16 cellular contexts compared by ENCODE assay signal in the genomic region with DNA sequence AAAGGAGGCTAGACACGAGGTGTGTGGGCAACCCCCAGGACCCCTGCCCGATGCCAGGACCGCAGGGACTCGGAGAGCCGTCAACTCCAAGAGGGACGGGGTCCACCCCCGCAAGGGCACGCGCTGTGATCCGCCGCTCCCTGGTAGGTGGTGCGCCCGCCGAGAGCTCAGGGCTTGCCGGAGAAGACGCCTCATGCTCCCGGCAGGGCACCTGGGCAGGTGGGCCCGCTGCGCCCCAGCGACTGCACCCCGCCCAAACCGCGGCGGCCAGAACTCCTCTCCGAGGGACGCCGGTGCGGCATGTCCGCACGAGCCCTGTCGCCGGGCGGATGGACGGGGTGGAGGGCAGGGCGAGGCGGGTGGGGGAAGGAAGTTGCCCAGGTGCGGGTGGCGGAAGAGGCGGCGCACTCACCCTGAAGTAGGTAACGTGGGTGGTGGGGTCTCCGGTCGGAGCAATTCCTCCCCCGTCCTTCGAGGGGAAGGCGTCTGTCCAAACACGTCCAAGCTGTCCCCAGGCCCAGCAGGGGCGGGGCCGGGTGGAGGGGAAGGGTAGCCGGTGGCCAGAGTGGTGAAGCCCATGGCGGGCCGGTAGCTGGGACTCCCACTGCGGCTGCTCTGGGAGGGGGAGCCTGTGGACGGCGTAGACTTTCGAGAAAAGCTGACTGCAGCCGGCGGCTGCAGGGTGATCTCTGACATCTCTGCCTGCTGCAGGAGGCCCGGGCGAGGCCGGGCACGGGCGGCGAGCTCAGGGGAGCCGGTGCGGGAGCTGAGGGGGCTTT. TPM values are rescaled to one million over a fixed set of nuclear protein-coding genes. Genes with fewer than 3 reads are reported as not detected.
DNase-seq lines count a peak whose midpoint lies in the region; ATAC-seq and TF ChIP-seq lines count a peak whose summit lies in the region.
"Had no signal": no experiment of that assay in that cellular context is flagged by ENCODE, and none has a peak within 500 bp of the region (broad histone marks: within the 10 kb centered on the region; RNA-seq: fewer than 3 reads in every experiment).

No MANE protein-coding gene starts in this region.

- no peak overlapping the region for H3K27ac ChIP-seq in CD4-positive, CD25-positive, alpha-beta regulatory T cell (ENCODE audit: insufficient read depth, low read length, poor library complexity, severe bottlenecking)
- H3K27ac ChIP-seq: neutrophil had no signal

- H3K9me3 Mint-ChIP-seq in activated CD4-positive, alpha-beta memory T cell treated with anti-CD3 and anti-CD28 coated beads for 36 hours = no peaks in the 10 kb centered on the region
- H3K9me3 Mint-ChIP-seq in activated CD4-positive, alpha-beta memory T cell treated with anti-CD3 and anti-CD28 coated beads, Interleukin-2, amount 10 ng/mL, durations not matched to agents 7 days and 5 days = no peaks in the 10 kb centered on the region
- peaks cover 0 to 1% (median 0%) of the 10 kb centered on the region in 7 donors for H3K9me3 Mint-ChIP-seq in CD4-positive, CD25-positive, alpha-beta regulatory T cell
- no peaks in the 10 kb centered on the region for H3K9me3 Mint-ChIP-seq in memory B cell

- no peak for TF ChIP-seq CTCF in GM10248 (IDR thresholded peaks at IDR 0.05; ENCODE audit: control extremely low read depth, extremely low read depth, low read depth, missing control alignments)

- intact Hi-C loops in activated CD4-positive, alpha-beta memory T cell treated with anti-CD3 and anti-CD28 coated beads for 36 hours (cut with micrococcal nuclease) = no loop called here

- no peaks in the 10 kb centered on the region for H3K27me3 ChIP-seq in CD4-positive, CD25-positive, alpha-beta regulatory T cell (ENCODE audit: control insufficient read depth, insufficient read depth, low read length)
- H3K27me3 ChIP-seq in HAP-1 (ENCODE audit: low read depth) = no peaks in the 10 kb centered on the region
- H3K27me3 ChIP-seq: BE2C had no signal

- no peak overlapping the region for H3K4me3 ChIP-seq in CD4-positive, CD25-positive, alpha-beta regulatory T cell (ENCODE audit: low read depth, low read length)
- H3K4me3 ChIP-seq in HAP-1 = no peak overlapping the region

- DNase-seq in activated CD4-positive, alpha-beta memory T cell treated with anti-CD3 and anti-CD28 coated beads for 36 hours = peak; percentile 25
- no peak for DNase-seq in activated CD4-positive, alpha-beta memory T cell treated with anti-CD3 and anti-CD28 coated beads, Interleukin-2, amount 10 ng/mL, durations not matched to agents 7 days and 5 days
- DNase-seq in CD4-positive, CD25-positive, alpha-beta regulatory T cell = no peak
- DNase-seq in T-helper 17 cell (no peak), memory B cell (ENCODE audit: low spot score in 2 of 2) (no peak), HAP-1 (ENCODE audit: low spot score in 2 of 2) (no peak), GM10248 (ENCODE audit: extremely low spot score) (no peak)
- DNase-seq: activated naive CD4-positive, alpha-beta T cell treated with anti-CD3 and anti-CD28 coated beads, Interleukin-2, amount 50 U/mL, for 16 hours; BE2C; KG1; left colon; NCI-H1694; NCI-H748 treated with DMSO at 0.1 percent for 48 hours; SW 1271 had no signal

- ATAC-seq in CD4-positive, CD25-positive, alpha-beta regulatory T cell (ENCODE audit: low read depth in 2 of 2) = peak in 1 of 2 donors; percentile 34
- ATAC-seq in T-helper 17 cell = peak; percentile 28
- ATAC-seq in memory B cell (ENCODE audit: low read depth) = no peak
- no peak for ATAC-seq in HG02840 (IDR thresholded peaks at IDR 0.05; ENCODE audit: low FRiP score, unreplicated experiment)
- ATAC-seq: left colon had no signal

- H3K4me3 Mint-ChIP-seq in activated CD4-positive, alpha-beta memory T cell treated with anti-CD3 and anti-CD28 coated beads for 36 hours = peak overlapping the region; percentile 20
- no peak overlapping the region for H3K4me3 Mint-ChIP-seq in activated CD4-positive, alpha-beta memory T cell treated with anti-CD3 and anti-CD28 coated beads, Interleukin-2, amount 10 ng/mL, durations not matched to agents 7 days and 5 days
- H3K4me3 Mint-ChIP-seq in CD4-positive, CD25-positive, alpha-beta regulatory T cell = peak overlapping the region in 3 of 4 donors; percentile 59 to 81 (median 61)
- H3K4me3 Mint-ChIP-seq in T-helper 17 cell = peak overlapping the region; percentile 82
- H3K4me3 Mint-ChIP-seq in memory B cell = peak overlapping the region; percentile 68

- peaks cover 12% of the 10 kb centered on the region for H3K4me1 ChIP-seq in CD4-positive, CD25-positive, alpha-beta regulatory T cell (ENCODE audit: control insufficient read depth, insufficient read depth, low read length, poor library complexity, severe bottlenecking)
- no peaks in the 10 kb centered on the region for H3K4me1 ChIP-seq in HAP-1
- H3K4me1 ChIP-seq: BE2C had no signal

- no peaks in the 10 kb centered on the region for H3K27me3 Mint-ChIP-seq in activated CD4-positive, alpha-beta memory T cell treated with anti-CD3 and anti-CD28 coated beads for 36 hours
- H3K27me3 Mint-ChIP-seq in activated CD4-positive, alpha-beta memory T cell treated with anti-CD3 and anti-CD28 coated beads, Interleukin-2, amount 10 ng/mL, durations not matched to agents 7 days and 5 days = no peaks in the 10 kb centered on the region
- H3K27me3 Mint-ChIP-seq in CD4-positive, CD25-positive, alpha-beta regulatory T cell = no peaks in the 10 kb centered on the region
- no peaks in the 10 kb centered on the region for H3K27me3 Mint-ChIP-seq in T-helper 17 cell
- peaks cover 15% of the 10 kb centered on the region for H3K27me3 Mint-ChIP-seq in memory B cell

- H3K9me3 ChIP-seq in CD4-positive, CD25-positive, alpha-beta regulatory T cell (ENCODE audit: control insufficient read depth in 2 of 2, low read length in 2 of 2) = no peaks in the 10 kb centered on the region
- H3K9me3 ChIP-seq in T-helper 17 cell (ENCODE audit: control insufficient read depth, low read length, poor library complexity, severe bottlenecking) (no peaks in the 10 kb centered on the region), HAP-1 (no peaks in the 10 kb centered on the region)
- H3K9me3 ChIP-seq: BE2C, neutrophil had no signal

- H3K36me3 ChIP-seq in CD4-positive, CD25-positive, alpha-beta regulatory T cell (ENCODE audit: control insufficient read depth, insufficient read depth, low read length) = peaks cover 1% of the 10 kb centered on the region
- H3K36me3 ChIP-seq in HAP-1 (replicated peaks) = no peaks in the 10 kb centered on the region; the same call in 1 of the 2 replicates
- H3K36me3 ChIP-seq: neutrophil had no signal

- H3K27ac Mint-ChIP-seq in activated CD4-positive, alpha-beta memory T cell treated with anti-CD3 and anti-CD28 coated beads for 36 hours = no peak overlapping the region
- no peak overlapping the region for H3K27ac Mint-ChIP-seq in activated CD4-positive, alpha-beta memory T cell treated with anti-CD3 and anti-CD28 coated beads, Interleukin-2, amount 10 ng/mL, durations not matched to agents 7 days and 5 days
- no peak overlapping the region for H3K27ac Mint-ChIP-seq in CD4-positive, CD25-positive, alpha-beta regulatory T cell
- H3K27ac Mint-ChIP-seq in T-helper 17 cell = peak overlapping the region; percentile 39
- H3K27ac Mint-ChIP-seq in memory B cell = no peak overlapping the region

- peaks cover 29% of the 10 kb centered on the region for H3K36me3 Mint-ChIP-seq in activated CD4-positive, alpha-beta memory T cell treated with anti-CD3 and anti-CD28 coated beads for 36 hours
- peaks cover 38% of the 10 kb centered on the region for H3K36me3 Mint-ChIP-seq in activated CD4-positive, alpha-beta memory T cell treated with anti-CD3 and anti-CD28 coated beads, Interleukin-2, amount 10 ng/mL, durations not matched to agents 7 days and 5 days (ENCODE audit: low read depth)
- H3K36me3 Mint-ChIP-seq in CD4-positive, CD25-positive, alpha-beta regulatory T cell = peaks cover 10% of the 10 kb centered on the region
- H3K36me3 Mint-ChIP-seq in T-helper 17 cell (ENCODE audit: low read depth) = peaks cover 6% of the 10 kb centered on the region
- H3K36me3 Mint-ChIP-seq in memory B cell = no peaks in the 10 kb centered on the region

- peaks cover 6% of the 10 kb centered on the region for H3K4me1 Mint-ChIP-seq in activated CD4-positive, alpha-beta memory T cell treated with anti-CD3 and anti-CD28 coated beads for 36 hours (ENCODE audit: low read depth)
- peaks cover 12% of the 10 kb centered on the region for H3K4me1 Mint-ChIP-seq in activated CD4-positive, alpha-beta memory T cell treated with anti-CD3 and anti-CD28 coated beads, Interleukin-2, amount 10 ng/mL, durations not matched to agents 7 days and 5 days
- H3K4me1 Mint-ChIP-seq in CD4-positive, CD25-positive, alpha-beta regulatory T cell = peaks cover 0 to 13% (median 4%) of the 10 kb centered on the region in 4 donors
- peaks cover 8% of the 10 kb centered on the region for H3K4me1 Mint-ChIP-seq in T-helper 17 cell
- peaks cover 13% of the 10 kb centered on the region for H3K4me1 Mint-ChIP-seq in memory B cell

- CTCF ChIA-PET in activated CD4-positive, alpha-beta memory T cell treated with anti-CD3 and anti-CD28 coated beads for 36 hours (lab: Charles Lee) = no interaction called here
- CTCF ChIA-PET in activated CD4-positive, alpha-beta memory T cell treated with anti-CD3 and anti-CD28 coated beads, Interleukin-2, amount 10 ng/mL, durations not matched to agents 7 days and 5 days (lab: Charles Lee) = no interaction called here
- CTCF ChIA-PET in GM10248 (lab: Yijun Ruan, JAX) = interaction anchor here (2.3 kb wide), 1 partner anchor 8 kb away, joined by 7 read pairs; no protein-coding TSS in a partner anchor

- POLR2A ChIA-PET in activated CD4-positive, alpha-beta memory T cell treated with anti-CD3 and anti-CD28 coated beads for 36 hours (lab: Charles Lee) = no interaction called here
- POLR2A ChIA-PET in activated CD4-positive, alpha-beta memory T cell treated with anti-CD3 and anti-CD28 coated beads, Interleukin-2, amount 10 ng/mL, durations not matched to agents 7 days and 5 days (lab: Charles Lee) = no interaction called here
- POLR2A ChIA-PET in GM10248 (lab: Yijun Ruan, JAX) = no interaction called here

- in situ Hi-C loops in HAP-1 (cut with MboI; ENCODE audit: low sequenced_read_pairs) = no loop called here

RNA-seq across cellular contexts. Expression of gene IGSF9B, which starts 37.2 kb away (rescaled TPM):
- total RNA-seq in activated CD4-positive, alpha-beta memory T cell treated with anti-CD3 and anti-CD28 coated beads for 36 hours = 10 to 100 TPM; 24.6 to 30.3 TPM
- 10 to 100 TPM; 66.2 to 70.8 TPM for total RNA-seq in activated CD4-positive, alpha-beta memory T cell treated with anti-CD3 and anti-CD28 coated beads, Interleukin-2, amount 10 ng/mL, durations not matched to agents 7 days and 5 days
- total RNA-seq in CD4-positive, CD25-positive, alpha-beta regulatory T cell = 40.0 TPM
- 1 to 10 TPM in 2 of 4 donors, under 1 TPM in 2; 0.65 to 2.9 (median 0.99) TPM for polyA plus RNA-seq in CD4-positive, CD25-positive, alpha-beta regulatory T cell
- 10 to 100 TPM; 43.8 to 52.9 TPM for total RNA-seq in T-helper 17 cell
